8 cellular contexts compared by ENCODE assay signal in genomic region chr6:159106627-159107241, GRCh38.
DNase-seq lines count a peak whose midpoint lies in the region; ATAC-seq lines count a peak whose summit lies in the region.

No MANE protein-coding gene starts in this region.

- H3K9me3 Mint-ChIP-seq in stimulated activated naive B cell treated with anti-CD40 and anti-IgM and Interleukin-4, amounts not matched to agents 10 μg/mL and 1 μg/mL and 100 μg/mL, for 72 hours, result no peaks in the 10 kb centered on the region

- H3K27ac ChIP-seq in effector memory CD4-positive, alpha-beta T cell (ENCODE audit: insufficient read depth, low read length, poor library complexity, severe bottlenecking), result peak overlapping the region; percentile 81
- peak overlapping the region; percentile 54 to 72 for H3K27ac ChIP-seq in mucosa of rectum (ENCODE audit: low read depth in 2 of 2, low read length in 2 of 2)

- peak; percentile 86 for ATAC-seq in HG02943 (IDR thresholded peaks at IDR 0.05; ENCODE audit: low read depth, unreplicated experiment)
- peak; percentile 79 to 81 for ATAC-seq in stimulated activated naive B cell treated with anti-CD40 and anti-IgM and Interleukin-4, amounts not matched to agents 10 μg/mL and 1 μg/mL and 100 μg/mL, for 72 hours (replicated peaks)

- DNase-seq in NCI-H2227 (lab: John Stamatoyannopoulos, UW; ENCODE audit: unreplicated experiment), result peak; percentile 24
- no peak for DNase-seq in NCI-H2227 treated with DMSO at 0.1 percent for 48 hours (lab: John Stamatoyannopoulos, UW)
- DNase-seq in NCI-H345 treated with DMSO at 0.1 percent for 48 hours (lab: John Stamatoyannopoulos, UW; ENCODE audit: unreplicated experiment), result peak; percentile 16
- DNase-seq in activated CD4-positive, alpha-beta T cell treated with anti-CD3 and anti-CD28 coated beads, Interleukin-2, amount 50 U/mL, for 48 hours, result peak; percentile 96 to 97
- DNase-seq in effector memory CD4-positive, alpha-beta T cell, result peak; percentile 76 to 89 (median 87)
- DNase-seq in stimulated activated naive B cell treated with anti-CD40 and anti-IgM and Interleukin-4, amounts not matched to agents 10 μg/mL and 1 μg/mL and 100 μg/mL, for 72 hours, result peak; percentile 94

- no peaks in the 10 kb centered on the region for H3K36me3 Mint-ChIP-seq in stimulated activated naive B cell treated with anti-CD40 and anti-IgM and Interleukin-4, amounts not matched to agents 10 μg/mL and 1 μg/mL and 100 μg/mL, for 72 hours

- H3K36me3 ChIP-seq in effector memory CD4-positive, alpha-beta T cell (ENCODE audit: control insufficient read depth, insufficient read depth, low read length), result no peaks in the 10 kb centered on the region
- H3K36me3 ChIP-seq in mucosa of rectum (ENCODE audit: control insufficient read depth in 2 of 2, insufficient read depth in 2 of 2, low read length in 2 of 2), result no peaks in the 10 kb centered on the region

- peak overlapping the region; percentile 74 to 86 for H3K4me3 Mint-ChIP-seq in stimulated activated naive B cell treated with anti-CD40 and anti-IgM and Interleukin-4, amounts not matched to agents 10 μg/mL and 1 μg/mL and 100 μg/mL, for 72 hours

- H3K27ac Mint-ChIP-seq in stimulated activated naive B cell treated with anti-CD40 and anti-IgM and Interleukin-4, amounts not matched to agents 10 μg/mL and 1 μg/mL and 100 μg/mL, for 72 hours, result peak overlapping the region; percentile 96

- H3K9ac ChIP-seq in mucosa of rectum (ENCODE audit: low read depth in 1 of 2, low read length in 2 of 2), result peak overlapping the region in 1 of 2 donors; percentile 48

- H3K4me1 ChIP-seq in effector memory CD4-positive, alpha-beta T cell (ENCODE audit: control insufficient read depth, insufficient read depth, low read length, poor library complexity, severe bottlenecking), result peaks cover 67% of the 10 kb centered on the region
- H3K4me1 ChIP-seq in mucosa of rectum (ENCODE audit: control insufficient read depth in 2 of 2, insufficient read depth in 2 of 2, low read length in 2 of 2), result peaks cover 0 to 11% of the 10 kb centered on the region in 2 donors

- no peaks in the 10 kb centered on the region for H3K27me3 ChIP-seq in effector memory CD4-positive, alpha-beta T cell (replicated peaks; ENCODE audit: control insufficient read depth, insufficient read depth, low read length, poor library complexity, severe bottlenecking)
- no peaks in the 10 kb centered on the region for H3K27me3 ChIP-seq in mucosa of rectum (ENCODE audit: control insufficient read depth in 2 of 2, insufficient read depth in 2 of 2, low read length in 2 of 2)

- peaks cover 69 to 92% of the 10 kb centered on the region in 2 donors for H3K4me1 Mint-ChIP-seq in stimulated activated naive B cell treated with anti-CD40 and anti-IgM and Interleukin-4, amounts not matched to agents 10 μg/mL and 1 μg/mL and 100 μg/mL, for 72 hours

- H3K27me3 Mint-ChIP-seq in stimulated activated naive B cell treated with anti-CD40 and anti-IgM and Interleukin-4, amounts not matched to agents 10 μg/mL and 1 μg/mL and 100 μg/mL, for 72 hours, result no peaks in the 10 kb centered on the region

- H3K9me3 ChIP-seq in effector memory CD4-positive, alpha-beta T cell (ENCODE audit: control insufficient read depth, low read length), result no peaks in the 10 kb centered on the region
- H3K9me3 ChIP-seq in mucosa of rectum (ENCODE audit: control insufficient read depth in 2 of 2, low read length in 2 of 2), result no peaks in the 10 kb centered on the region

- peak overlapping the region; percentile 26 for H3K4me3 ChIP-seq in effector memory CD4-positive, alpha-beta T cell (ENCODE audit: insufficient read depth, low read depth, low read length, poor library complexity, severe bottlenecking)
- H3K4me3 ChIP-seq in mucosa of rectum (ENCODE audit: low read length in 2 of 2), result peak overlapping the region in 1 of 2 donors; percentile 49
